Comparison of ENCODE assay signal across 14 cellular contexts in genomic region chr2:113962692-113963480, GRCh38.
DNase-seq lines count a peak whose midpoint lies in the region; ATAC-seq, FAIRE-seq and TF ChIP-seq lines count a peak whose summit lies in the region.
"Had no signal": no experiment of that assay in that cellular context is flagged by ENCODE, and none has a peak within 500 bp of the region (broad histone marks: within the 10 kb centered on the region; RNA-seq: fewer than 3 reads in every experiment).

No MANE protein-coding gene starts in this region.

- H3K79me2 ChIP-seq in HepG2 (ENCODE audit: insufficient read depth, low read length): no peaks in the 10 kb centered on the region

- no peak overlapping the region for H3K4me3 Mint-ChIP-seq in activated CD4-positive, alpha-beta memory T cell treated with anti-CD3 and anti-CD28 coated beads for 36 hours
- H3K4me3 Mint-ChIP-seq: CD8-positive, alpha-beta memory T cell; nephron; T-helper 1 cell treated with Interleukin-12 subunit alpha and Interleukin-12 subunit beta and Interleukin-4 antibody, amounts not matched to agents 30 μg/mL and 1 μg/mL, for 36 hours had no signal

- H3K27me3 Mint-ChIP-seq in activated CD4-positive, alpha-beta memory T cell treated with anti-CD3 and anti-CD28 coated beads for 36 hours: no peaks in the 10 kb centered on the region
- H3K27me3 Mint-ChIP-seq: CD8-positive, alpha-beta memory T cell had no signal

- POLR2A ChIA-PET in HepG2 (lab: Yijun Ruan, JAX): no interaction called here
- POLR2A ChIA-PET in activated CD4-positive, alpha-beta memory T cell treated with anti-CD3 and anti-CD28 coated beads for 36 hours (lab: Charles Lee): no interaction called here

- no TSS peak for BruUV-seq in HepG2 (replicated peaks; lab: Mats Ljungman, UMichigan)

- peak overlapping the region; percentile 4 for H3K27ac Mint-ChIP-seq in activated CD4-positive, alpha-beta memory T cell treated with anti-CD3 and anti-CD28 coated beads for 36 hours
- H3K27ac Mint-ChIP-seq: nephron; T-helper 1 cell treated with Interleukin-12 subunit alpha and Interleukin-12 subunit beta and Interleukin-4 antibody, amounts not matched to agents 30 μg/mL and 1 μg/mL, for 36 hours had no signal

- CTCF ChIA-PET in HepG2 (lab: Yijun Ruan, JAX; ENCODE audit: low intra/inter-chr PET ratio, low total read pairs): no interaction called here
- CTCF ChIA-PET in activated CD4-positive, alpha-beta memory T cell treated with anti-CD3 and anti-CD28 coated beads for 36 hours (lab: Charles Lee): interaction anchor here (1.4 kb wide), 1 partner anchor 16 kb away, joined by 5 read pairs; no protein-coding TSS in a partner anchor

- H3K9me3 Mint-ChIP-seq in activated CD4-positive, alpha-beta memory T cell treated with anti-CD3 and anti-CD28 coated beads for 36 hours: no peaks in the 10 kb centered on the region
- H3K9me3 Mint-ChIP-seq: CD8-positive, alpha-beta memory T cell; nephron; T-helper 1 cell treated with Interleukin-12 subunit alpha and Interleukin-12 subunit beta and Interleukin-4 antibody, amounts not matched to agents 30 μg/mL and 1 μg/mL, for 36 hours had no signal

- H3K4me3 ChIP-seq in HepG2 (replicated peaks in 1 of 3; ENCODE audit: insufficient read depth in 1 of 3, low read depth in 2 of 3, low read length in 3 of 3) (no peak overlapping the region), right lobe of liver (no peak overlapping the region)

- H3K36me3 ChIP-seq in HepG2 (replicated peaks in 1 of 2; ENCODE audit: control insufficient read depth in 1 of 2, insufficient read depth in 2 of 2, low read length in 2 of 2) (peaks cover 3 to 11% of the 10 kb centered on the region in 2 experiments; a peak in 3 of 5 replicates), right lobe of liver (no peaks in the 10 kb centered on the region)

- DNase-seq in HepG2 (ENCODE audit: low spot score) (no peak), right lobe of liver (no peak), fibroblast of the conjunctiva (ENCODE audit: low read depth) (peak; percentile 44), NCI-H774 (lab: John Stamatoyannopoulos, UW) (no peak), NCI-H1105 treated with DMSO at 0.1 percent for 48 hours (lab: John Stamatoyannopoulos, UW) (no peak), DMS153 (lab: John Stamatoyannopoulos, UW) (no peak)
- no peak for DNase-seq in activated CD4-positive, alpha-beta memory T cell treated with anti-CD3 and anti-CD28 coated beads for 36 hours
- DNase-seq: CD8-positive, alpha-beta memory T cell; MV-4-11 had no signal

- in situ Hi-C loops in HepG2 (cut with HindIII; ENCODE audit: extremely low pct_ligation_motif_present, low pct_unique_long_range_greater_than_20kb): no loop called here

- H3K27me3 ChIP-seq in HepG2 (ENCODE audit: control insufficient read depth in 1 of 2, insufficient read depth in 2 of 2, low read length in 2 of 2) (no peaks in the 10 kb centered on the region), right lobe of liver (no peaks in the 10 kb centered on the region)

- peaks cover 16% of the 10 kb centered on the region for H3K4me1 Mint-ChIP-seq in activated CD4-positive, alpha-beta memory T cell treated with anti-CD3 and anti-CD28 coated beads for 36 hours (ENCODE audit: low read depth)

- no peak for TF ChIP-seq RAD21 in HepG2 (CRISPR knock-in tag; IDR thresholded peaks at IDR 0.05)

- H3K27ac ChIP-seq in HepG2 (ENCODE audit: extremely low read length, insufficient read depth, low read length) (no peak overlapping the region), right lobe of liver (no peak overlapping the region)

- H2AFZ ChIP-seq in HepG2 (ENCODE audit: low read length): no peak overlapping the region

- H3K36me3 Mint-ChIP-seq in activated CD4-positive, alpha-beta memory T cell treated with anti-CD3 and anti-CD28 coated beads for 36 hours: peaks cover 7% of the 10 kb centered on the region

- no peak overlapping the region for H3K4me2 ChIP-seq in HepG2 (ENCODE audit: low read depth, low read length)

- peaks cover 33% of the 10 kb centered on the region for H3K4me1 ChIP-seq in HepG2 (ENCODE audit: insufficient read depth, low read length)
- peaks cover 0 to 12% (median 3%) of the 10 kb centered on the region in 4 donors for H3K4me1 ChIP-seq in right lobe of liver

- TF ChIP-seq EP300 in HepG2 (IDR thresholded peaks at IDR 0.05; ENCODE audit: low read depth in 2 of 2, low read length in 2 of 2): no peak
- TF ChIP-seq EP300 in HepG2 (CRISPR knock-in tag; IDR thresholded peaks at IDR 0.05; ENCODE audit: borderline replicate concordance): no peak

- no peaks in the 10 kb centered on the region for H4K20me1 ChIP-seq in HepG2 (ENCODE audit: insufficient read depth, low read length)

- WGBS in HepG2 (ENCODE audit: low lambda C conversion rate): 86% methylated on average over 4 of the region's 4 CpGs
- WGBS in right lobe of liver (ENCODE audit: insufficient coverage, low coverage, low lambda C conversion rate, missing lambda C conversion rate): 66% methylated on average over 4 of the region's 4 CpGs

- FAIRE-seq in HepG2 (lab: Jason Lieb, UNC): no peak
- FAIRE-seq: colon, GM18507 had no signal

- ATAC-seq in HepG2 (no peak), right lobe of liver (no peak), HG03196 (IDR thresholded peaks at IDR 0.05; ENCODE audit: unreplicated experiment) (no peak)

- no peak overlapping the region for H3K9ac ChIP-seq in HepG2 (ENCODE audit: insufficient read depth, low read depth, low read length)

- TF ChIP-seq POLR2A in HepG2 (IDR thresholded peaks at IDR 0.05; ENCODE audit: insufficient read depth in 1 of 2, low read depth in 2 of 2, low read length in 2 of 2) (no peak), right lobe of liver (IDR thresholded peaks at IDR 0.05) (no peak)

- intact Hi-C loops in HepG2 (cut with micrococcal nuclease; ENCODE audit: unreplicated experiment) (no loop called here), right lobe of liver (cut with DNase I) (no loop called here)
- intact Hi-C loops in activated CD4-positive, alpha-beta memory T cell treated with anti-CD3 and anti-CD28 coated beads for 36 hours (cut with micrococcal nuclease): loop anchor here (5.0 kb wide), 3 partner anchors 36 to 206 kb away; partner anchors contain the start of gene SLC35F5

- TF ChIP-seq CTCF in HepG2 (CRISPR knock-in tag; IDR thresholded peaks at IDR 0.05) (no peak), right lobe of liver (IDR thresholded peaks at IDR 0.05) (no peak)

- H3K9me3 ChIP-seq in HepG2 (ENCODE audit: low read length): no peaks in the 10 kb centered on the region
- no peaks in the 10 kb centered on the region for H3K9me3 ChIP-seq in right lobe of liver

TF ChIP-seq in HepG2, 621 proteins besides CTCF, POLR2A, EP300 and RAD21:
- no peak for TF ChIP-seq MTA1 (CRISPR knock-in tag; IDR thresholded peaks at IDR 0.05; ENCODE audit: borderline replicate concordance)
- TF ChIP-seq ZNF326 (CRISPR knock-in tag; IDR thresholded peaks at IDR 0.05; ENCODE audit: borderline replicate concordance): no peak
- TF ChIP-seq ZNF670 (CRISPR knock-in tag; IDR thresholded peaks at IDR 0.05; ENCODE audit: borderline replicate concordance): no peak
- peak; percentile 81 for TF ChIP-seq POLR2AphosphoS2 (IDR thresholded peaks at IDR 0.05; ENCODE audit: low read depth, low read length)
- no peak for TF ChIP-seq ZNF776 (CRISPR knock-in tag; IDR thresholded peaks at IDR 0.05)
- no peak for TF ChIP-seq ZNF572 (CRISPR knock-in tag; IDR thresholded peaks at IDR 0.05)
